ENCODE assay signal across 10 cellular contexts in the genomic region with DNA sequence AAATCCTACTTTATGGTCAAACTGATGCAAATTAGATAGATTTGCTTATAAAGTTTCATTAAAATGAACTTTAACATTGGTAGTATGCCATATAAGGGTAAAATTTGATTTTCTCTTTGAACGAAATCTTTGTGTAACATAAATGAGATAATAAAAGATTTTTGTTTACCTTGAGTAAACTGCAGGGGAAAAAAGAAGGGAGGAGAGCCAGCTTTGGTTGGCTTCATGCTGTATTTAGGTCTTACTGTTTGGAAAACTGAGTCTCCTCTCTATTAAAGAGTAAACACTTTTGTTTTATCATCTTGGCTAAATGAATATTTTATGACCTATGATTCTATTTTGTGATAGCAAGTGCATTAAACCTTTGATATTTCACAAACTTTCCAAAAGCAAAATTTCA.
"Had no signal": no experiment of that assay in that cellular context is flagged by ENCODE, and none has a peak within 500 bp of the region (broad histone marks: within the 10 kb centered on the region; RNA-seq: fewer than 3 reads in every experiment).

No MANE protein-coding gene starts in this region.

- H3K9ac ChIP-seq: GM23248 had no signal

- ATAC-seq: HCT116, K562 had no signal

- H3K27ac ChIP-seq: GM23248, HL-60 had no signal

- H3K4me1 ChIP-seq: HAP-1 had no signal

- H3K4me3 ChIP-seq: GM23248, HAP-1, K562 had no signal

- H3K36me3 ChIP-seq: HAP-1 had no signal

- DNase-seq: GM23248, GOT3, H7, HFFc6, IMR-90, KG1 had no signal
